ENCODE assay signal across 9 cellular contexts in genomic region chr5:133786432-133786831, GRCh38.
"Had no signal": no experiment of that assay in that cellular context is flagged by ENCODE, and none has a peak within 500 bp of the region (broad histone marks: within the 10 kb centered on the region; RNA-seq: fewer than 3 reads in every experiment).

No MANE protein-coding gene starts in this region.

- H3K4me3 ChIP-seq: HAP-1 had no signal

- H3K9me3 Mint-ChIP-seq: HFFc6 had no signal

- H3K27ac Mint-ChIP-seq: HFFc6, IgD-negative memory B cell had no signal

- H3K36me3 ChIP-seq: HAP-1 had no signal

- H3K36me3 Mint-ChIP-seq: IgD-negative memory B cell had no signal

- FAIRE-seq: HepG2 had no signal

- H3K9ac ChIP-seq: KMS-11 had no signal

- DNase-seq: GOT3, HFFc6, KBM-7 had no signal

- H3K4me3 Mint-ChIP-seq: HFFc6, IgD-negative memory B cell had no signal

- H3K9me3 ChIP-seq: HAP-1 had no signal

- H3K27ac ChIP-seq: HL-60, KMS-11 had no signal

- H3K4me1 Mint-ChIP-seq: IgD-negative memory B cell had no signal

- ATAC-seq: HCT116, HepG2 had no signal
